8 cellular contexts compared by ENCODE assay signal in the genomic region with DNA sequence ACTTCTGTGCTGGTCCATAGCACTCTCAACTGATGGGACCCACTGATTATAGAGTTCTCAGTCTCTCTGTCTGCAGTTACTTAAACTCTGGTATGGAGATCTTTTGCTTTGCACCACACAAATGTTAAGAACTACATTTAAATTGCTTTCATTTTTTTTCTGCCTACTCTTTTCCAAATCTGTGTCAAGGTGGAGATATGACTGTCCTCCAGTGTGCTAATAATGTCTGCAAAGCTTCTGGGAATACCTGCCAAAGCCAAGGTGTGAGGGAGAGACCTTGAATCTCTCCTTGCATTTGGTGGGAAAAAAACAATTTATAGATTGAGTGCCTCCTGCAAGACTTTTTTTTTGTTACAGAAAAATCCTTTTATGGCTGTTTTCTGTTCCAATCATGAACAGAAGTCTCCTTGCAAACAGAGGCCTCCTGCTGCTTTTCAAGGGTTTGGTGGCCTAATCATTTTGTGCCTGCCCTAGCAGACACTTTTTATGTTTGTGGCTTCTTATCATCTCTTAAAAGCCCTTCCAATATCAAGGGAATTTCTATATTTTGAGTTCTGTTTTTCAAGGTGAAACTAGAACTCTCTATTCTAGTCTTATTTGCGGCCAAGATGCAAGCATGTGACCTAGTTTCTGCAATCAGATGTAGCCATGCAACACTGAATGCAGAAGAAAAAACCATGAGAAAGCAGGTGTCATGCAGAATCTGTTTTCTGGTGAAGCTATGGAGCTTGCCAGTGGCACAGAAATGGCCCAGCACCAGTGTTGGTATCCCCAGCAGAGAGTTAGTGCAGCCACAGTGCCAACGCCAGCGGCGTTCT. TPM values are rescaled to one million over a fixed set of nuclear protein-coding genes. Genes with fewer than 3 reads are reported as not detected.
A peak's percentile ranks its signal among the peaks of the same experiment; 100 is the strongest.
DNase-seq lines count a peak whose midpoint lies in the region; ATAC-seq lines count a peak whose summit lies in the region.

No MANE protein-coding gene starts in this region.

- peak overlapping the region; percentile 70 to 99 (median 96) for H3K27ac Mint-ChIP-seq in naive B cell

- no peaks in the 10 kb centered on the region for H3K9me3 Mint-ChIP-seq in naive B cell

- H3K27me3 Mint-ChIP-seq in naive B cell, result no peaks in the 10 kb centered on the region

- peaks cover 32 to 45% (median 33%) of the 10 kb centered on the region in 3 donors for H3K4me1 Mint-ChIP-seq in naive B cell

- H3K36me3 Mint-ChIP-seq in naive B cell, result no peaks in the 10 kb centered on the region

- ATAC-seq in GM18868 (IDR thresholded peaks at IDR 0.05; ENCODE audit: unreplicated experiment) (peak; percentile 82), GM21786 (IDR thresholded peaks at IDR 0.05; ENCODE audit: unreplicated experiment) (peak; percentile 84), HG03520 (IDR thresholded peaks at IDR 0.05; ENCODE audit: unreplicated experiment) (peak; percentile 77), naive B cell (ENCODE audit: low read depth in 2 of 2) (peak; percentile 98 to 99), left lobe of liver (no peak)

- DNase-seq in naive B cell, result peak; percentile 61
- DNase-seq in HuH-7.5 (ENCODE audit: low spot score), result no peak
- no peak for DNase-seq in activated CD4-positive, alpha-beta T cell treated with anti-CD3 and anti-CD28 coated beads for 4 hours
- DNase-seq in NCI-H2171 (lab: John Stamatoyannopoulos, UW), result no peak
- no peak for DNase-seq in left lobe of liver (ENCODE audit: low spot score)

- H3K4me3 Mint-ChIP-seq in naive B cell, result peak overlapping the region; percentile 1 to 90 (median 66)

RNA-seq across cellular contexts. Expression of a gene that starts 23.2 kb away (rescaled TPM):
- polyA plus RNA-seq in naive B cell (ENCODE audit: low read depth in 6 of 6), result 100 to 1,000 TPM in 3 of 6 donors, 10 to 100 TPM in 3; 75.0 to 129 (median 99.1) TPM
- 16.6 TPM for total RNA-seq in left lobe of liver
